ENCODE assay signal across 38 cellular contexts in the genomic region with DNA sequence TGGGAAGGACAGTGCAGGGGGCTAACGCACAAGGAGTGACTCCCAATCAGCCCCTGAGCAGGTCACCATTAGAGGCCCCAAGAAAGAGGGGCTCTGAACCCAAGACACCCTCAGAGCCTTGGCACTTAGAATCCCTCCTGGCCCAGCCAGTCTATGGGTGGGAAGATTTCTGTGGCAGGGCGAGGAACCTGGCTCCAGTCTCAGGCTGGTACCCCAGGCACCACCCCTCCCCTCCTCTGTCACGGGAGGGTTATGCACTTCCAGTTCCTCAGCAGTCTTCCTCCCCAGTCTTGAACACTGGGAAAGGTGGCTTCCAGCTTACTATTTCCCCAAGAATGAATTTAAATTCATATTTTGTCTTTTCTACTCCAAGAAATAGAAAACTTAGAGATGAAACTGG. TPM values are rescaled to one million over a fixed set of nuclear protein-coding genes. Genes with fewer than 3 reads are reported as not detected.
"Had no signal": no experiment of that assay in that cellular context is flagged by ENCODE, and none has a peak within 500 bp of the region (broad histone marks: within the 10 kb centered on the region; RNA-seq: fewer than 3 reads in every experiment).

No MANE protein-coding gene starts in this region.

- H3K27ac ChIP-seq: adrenal gland, body of pancreas, brain microvascular endothelial cell, cardiac muscle cell, colonic mucosa, WERI-Rb-1 had no signal

- DNase-seq: activated B cell treated with CpG ODN at 0.5 μM for 24 hours; activated CD4-positive, alpha-beta memory T cell treated with anti-CD3 and anti-CD28 coated beads for 36 hours; activated CD4-positive, alpha-beta T cell treated with anti-CD3 and anti-CD28 coated beads for 4 hours; activated CD4-positive, alpha-beta T cell treated with anti-CD3 and anti-CD28 coated beads, Interleukin-2, amount 10 ng/mL, durations not matched to agents 24 days and 14 days; activated CD4-positive, alpha-beta T cell treated with anti-CD3 and anti-CD28 coated beads, Interleukin-2, amount 50 U/mL, for 1 hour; activated CD4-positive, alpha-beta T cell treated with anti-CD3 and anti-CD28 coated beads, Interleukin-2, amount 50 U/mL, for 4 hours; activated CD4-positive, CD25-positive, alpha-beta regulatory T cell treated with anti-CD3 and anti-CD28 coated beads, Interleukin-2, amount 50 U/mL, for 72 hours; activated CD8-positive, alpha-beta memory T cell treated with anti-CD3 and anti-CD28 coated beads, Interleukin-2, amount 50 U/mL, for 4 hours; activated CD8-positive, alpha-beta T cell treated with anti-CD3 and anti-CD28 coated beads for 36 hours; activated effector memory CD4-positive, alpha-beta T cell treated with anti-CD3 and anti-CD28 coated beads, Interleukin-2, amount 50 U/mL, for 16 hours; activated gamma-delta T cell treated with Interleukin-2 at 50 U/mL for 16 hours; activated naive CD4-positive, alpha-beta T cell; activated naive CD4-positive, alpha-beta T cell treated with anti-CD3 and anti-CD28 coated beads for 36 hours; activated naive CD4-positive, alpha-beta T cell treated with anti-CD3 and anti-CD28 coated beads, Interleukin-2, amount 50 U/mL, for 16 hours; activated naive CD8-positive, alpha-beta T cell treated with anti-CD3 and anti-CD28 coated beads for 36 hours; activated T-cell treated with anti-CD3 and anti-CD28 coated beads for 4 hours; activated T-cell treated with anti-CD3 and anti-CD28 coated beads, Interleukin-2, amount 50 U/mL, for 1 hour; activated T-cell treated with anti-CD3 and anti-CD28 coated beads, Interleukin-2, amount 50 U/mL, for 4 hours; activated T-cell treated with anti-CD3 and anti-CD28 coated beads, Interleukin-2, amount 50 U/mL, for 72 hours; adrenal gland; amniotic stem cell; aorta; body of pancreas; brain microvascular endothelial cell; caudate nucleus; cerebellar nuclear complex; colonic mucosa; T-helper 2 cell; T-helper 9 cell; WERI-Rb-1 had no signal

- H3K27me3 ChIP-seq: adrenal gland, body of pancreas, brain microvascular endothelial cell, colonic mucosa had no signal

- H3K4me3 ChIP-seq: adrenal gland, body of pancreas, cardiac muscle cell, colonic mucosa had no signal

- H3K4me1 ChIP-seq: adrenal gland, body of pancreas, colonic mucosa had no signal

- FAIRE-seq: astrocyte, bronchial epithelial cell had no signal

- ATAC-seq: activated CD8-positive, alpha-beta T cell treated with anti-CD3 and anti-CD28 coated beads for 36 hours; activated naive CD4-positive, alpha-beta T cell treated with anti-CD3 and anti-CD28 coated beads, Interleukin-2, amount 50 U/mL, for 72 hours; activated T-cell treated with anti-CD3 and anti-CD28 coated beads, Interleukin-2, amount 50 U/mL, for 4 hours; activated T-cell treated with anti-CD3 and anti-CD28 coated beads, Interleukin-2, amount 50 U/mL, for 72 hours; activated T-helper 17 cell treated with anti-CD3 and anti-CD28 coated beads, Interleukin-2, amount 50 U/mL, for 72 hours; body of pancreas had no signal

- H3K9me3 ChIP-seq: adrenal gland, body of pancreas, colonic mucosa had no signal

- H3K36me3 ChIP-seq: adrenal gland, brain microvascular endothelial cell, cardiac muscle cell, colonic mucosa, WERI-Rb-1 had no signal

RNA-seq across cellular contexts. Expression of a gene that starts 27.6 kb away (rescaled TPM):
- total RNA-seq: activated B cell treated with CpG ODN at 0.5 μM for 24 hours; activated CD4-positive, alpha-beta memory T cell treated with anti-CD3 and anti-CD28 coated beads for 36 hours; activated CD4-positive, alpha-beta T cell treated with anti-CD3 and anti-CD28 coated beads, Interleukin-2, amount 10 ng/mL, durations not matched to agents 24 days and 14 days; activated CD8-positive, alpha-beta memory T cell treated with anti-CD3 and anti-CD28 coated beads for 36 hours; activated CD8-positive, alpha-beta T cell treated with anti-CD3 and anti-CD28 coated beads for 36 hours; activated naive CD4-positive, alpha-beta T cell treated with anti-CD3 and anti-CD28 coated beads for 36 hours; activated naive CD4-positive, alpha-beta T cell treated with anti-CD3 and anti-CD28 coated beads, Interleukin-2, amount 50 U/mL, for 72 hours; activated naive CD8-positive, alpha-beta T cell treated with anti-CD3 and anti-CD28 coated beads for 36 hours; activated T-cell treated with anti-CD3 and anti-CD28 coated beads, Interleukin-2, amount 50 U/mL, for 4 hours; activated T-cell treated with anti-CD3 and anti-CD28 coated beads, Interleukin-2, amount 50 U/mL, for 72 hours; activated T-helper 1 cell treated with anti-CD3 and anti-CD28 coated beads, Interleukin-12 subunit alpha, Interleukin-12 subunit beta, Interleukin-2, Interleukin-4 antibody, amounts not matched to agents 30 ng/mL and 10 ng/mL and 1 ng/mL, durations not matched to agents 14 hours and 24 hours and 36 hours; activated T-helper 17 cell treated with anti-CD3 and anti-CD28 coated beads, Interleukin-2, amount 50 U/mL, for 72 hours; adrenal gland; aorta; astrocyte; body of pancreas; bronchial epithelial cell; cardiac muscle cell; chondrocyte; colonic mucosa had no signal
- polyA plus RNA-seq: adrenal gland, aorta, cardiac muscle cell had no signal

RNA-seq across cellular contexts. Expression of a gene that starts 42.0 kb away (rescaled TPM):
- total RNA-seq: activated B cell treated with CpG ODN at 0.5 μM for 24 hours; activated CD4-positive, alpha-beta memory T cell treated with anti-CD3 and anti-CD28 coated beads for 36 hours; activated CD4-positive, alpha-beta T cell treated with anti-CD3 and anti-CD28 coated beads, Interleukin-2, amount 10 ng/mL, durations not matched to agents 24 days and 14 days; activated CD8-positive, alpha-beta memory T cell treated with anti-CD3 and anti-CD28 coated beads for 36 hours; activated CD8-positive, alpha-beta T cell treated with anti-CD3 and anti-CD28 coated beads for 36 hours; activated naive CD4-positive, alpha-beta T cell treated with anti-CD3 and anti-CD28 coated beads for 36 hours; activated naive CD4-positive, alpha-beta T cell treated with anti-CD3 and anti-CD28 coated beads, Interleukin-2, amount 50 U/mL, for 72 hours; activated naive CD8-positive, alpha-beta T cell treated with anti-CD3 and anti-CD28 coated beads for 36 hours; activated T-cell treated with anti-CD3 and anti-CD28 coated beads, Interleukin-2, amount 50 U/mL, for 72 hours; activated T-helper 1 cell treated with anti-CD3 and anti-CD28 coated beads, Interleukin-12 subunit alpha, Interleukin-12 subunit beta, Interleukin-2, Interleukin-4 antibody, amounts not matched to agents 30 ng/mL and 10 ng/mL and 1 ng/mL, durations not matched to agents 14 hours and 24 hours and 36 hours had no signal
